In genomic region chr6:7728855-7729590, GRCh38 we compare ENCODE assay signal across 9 cellular contexts. TPM values are rescaled to one million over a fixed set of nuclear protein-coding genes. Genes with fewer than 3 reads are reported as not detected.
DNase-seq lines count a peak whose midpoint lies in the region; ATAC-seq, FAIRE-seq and TF ChIP-seq lines count a peak whose summit lies in the region.
"Had no signal": no experiment of that assay in that cellular context is flagged by ENCODE, and none has a peak within 500 bp of the region (broad histone marks: within the 10 kb centered on the region; RNA-seq: fewer than 3 reads in every experiment).

No MANE protein-coding gene starts in this region.

- no peak overlapping the region for H2AK5ac ChIP-seq in mesendoderm (ENCODE audit: low read length)

- no peak overlapping the region for H3K4me2 ChIP-seq in K562 (ENCODE audit: insufficient read depth, low read length)
- no peak overlapping the region for H3K4me2 ChIP-seq in mesendoderm (ENCODE audit: low read length)

- H2BK15ac ChIP-seq in mesendoderm (replicated peaks; ENCODE audit: low read depth): no peak overlapping the region

- in situ Hi-C loops in K562 (cut with MboI): loop anchor here (5.0 kb wide), 1 partner anchor 258 kb away; no protein-coding TSS in a partner anchor

- H2BK120ac ChIP-seq in mesendoderm (ENCODE audit: low read depth, low read length): no peak overlapping the region

- H3K4me1 ChIP-seq in K562 (replicated peaks in 1 of 2; ENCODE audit: control insufficient read depth in 2 of 2, insufficient read depth in 2 of 2, low read length in 2 of 2) (peaks cover 6 to 30% of the 10 kb centered on the region in 2 experiments; a peak in 3 of 5 replicates), mesendoderm (ENCODE audit: control insufficient read depth, low read depth, low read length) (peaks cover 5% of the 10 kb centered on the region), vagina (peaks cover 28% of the 10 kb centered on the region)
- H3K4me1 ChIP-seq: foreskin keratinocyte had no signal

- H3K79me2 ChIP-seq in K562 (ENCODE audit: control insufficient read depth, insufficient read depth, low read length) (no peaks in the 10 kb centered on the region), mesendoderm (ENCODE audit: control insufficient read depth, insufficient read depth, low read length) (no peaks in the 10 kb centered on the region)

- intact Hi-C loops in K562 (cut with micrococcal nuclease) (no loop called here), vagina (cut with DNase I) (no loop called here)

- H3K23ac ChIP-seq in mesendoderm (ENCODE audit: low read length): no peak overlapping the region

- no peak for TF ChIP-seq RAD21 in K562 (CRISPR knock-in tag; conservative IDR thresholded peaks at IDR 0.05 in 1 of 2, IDR thresholded peaks at IDR 0.05 in 1 of 2)

- H3K9me3 Mint-ChIP-seq in stimulated activated naive CD8-positive, alpha-beta T cell treated with anti-CD3 and anti-CD28 coated beads, Interleukin-15, Interleukin-2, amounts not matched to agents 100 ng/mL and 50 ng/mL, for 24 hours: no peaks in the 10 kb centered on the region

- H3K36me3 ChIP-seq in K562 (ENCODE audit: control insufficient read depth, insufficient read depth, low read length) (no peaks in the 10 kb centered on the region), mesendoderm (ENCODE audit: control insufficient read depth, insufficient read depth, low read length) (no peaks in the 10 kb centered on the region), vagina (no peaks in the 10 kb centered on the region)

- H3K9ac ChIP-seq in K562 (ENCODE audit: insufficient read depth in 1 of 2, low read depth in 2 of 2, low read length in 2 of 2) (no peak overlapping the region), mesendoderm (ENCODE audit: low read length) (no peak overlapping the region)

- CTCF ChIA-PET in K562 (lab: Yijun Ruan, JAX; ENCODE audit: low intra/inter-chr PET ratio): no interaction called here

- H3K56ac ChIP-seq in mesendoderm (ENCODE audit: low read length): no peak overlapping the region

- no peak for TF ChIP-seq EP300 in K562 (IDR thresholded peaks at IDR 0.05; ENCODE audit: low read length)

- no peak for ATAC-seq in stimulated activated naive CD8-positive, alpha-beta T cell treated with anti-CD3 and anti-CD28 coated beads, Interleukin-15, Interleukin-2, amounts not matched to agents 100 U/mL and 50 U/mL, for 24 hours
- ATAC-seq in K562 (no peak), GM19463 (IDR thresholded peaks at IDR 0.05; ENCODE audit: unreplicated experiment) (no peak)

- no peak for DNase-seq in stimulated activated naive CD8-positive, alpha-beta T cell treated with anti-CD3 and anti-CD28 coated beads, Interleukin-15, Interleukin-2, amounts not matched to agents 100 U/mL and 50 U/mL, for 24 hours
- DNase-seq in K562 (ENCODE audit: extremely low read depth in 1 of 4, low spot score in 3 of 4) (no peak), mesendoderm (peak; percentile 48), vagina (ENCODE audit: extremely low spot score in 2 of 2) (no peak), NCI-H774 (lab: John Stamatoyannopoulos, UW) (no peak), NCI-H1048 (lab: John Stamatoyannopoulos, UW) (no peak)
- DNase-seq: foreskin keratinocyte had no signal

- H2BK5ac ChIP-seq in mesendoderm (ENCODE audit: low read length): no peak overlapping the region

- no peak for FAIRE-seq in K562 (lab: Jason Lieb, UNC)

- no peak for TF ChIP-seq CTCF in K562 (IDR thresholded peaks at IDR 0.05 in 2 of 3, conservative IDR thresholded peaks at IDR 0.05 in 1 of 3; ENCODE audit: insufficient read depth in 2 of 3, low read depth in 1 of 3, low read length in 3 of 3)
- no peak for TF ChIP-seq CTCF in vagina (IDR thresholded peaks at IDR 0.05)

- peaks cover 7% of the 10 kb centered on the region; the same call in 1 of the 2 replicates for H4K20me1 ChIP-seq in K562 (replicated peaks; ENCODE audit: control insufficient read depth, insufficient read depth, low read length)

- H3K4me1 Mint-ChIP-seq in stimulated activated naive CD8-positive, alpha-beta T cell treated with anti-CD3 and anti-CD28 coated beads, Interleukin-15, Interleukin-2, amounts not matched to agents 100 ng/mL and 50 ng/mL, for 24 hours (ENCODE audit: low read depth): peaks cover 12% of the 10 kb centered on the region

- H3K27me3 ChIP-seq in K562 (ENCODE audit: control insufficient read depth in 2 of 2, insufficient read depth in 2 of 2, low read length in 2 of 2) (peaks cover 53% of the 10 kb centered on the region in 2 experiments), mesendoderm (ENCODE audit: insufficient read depth, low read length, poor library complexity) (peaks cover 32% of the 10 kb centered on the region), vagina (no peaks in the 10 kb centered on the region)

- TF ChIP-seq POLR2A in K562 (conservative IDR thresholded peaks at IDR 0.05): no peak
- no peak for TF ChIP-seq POLR2A in vagina (IDR thresholded peaks at IDR 0.05)

- H3K36me3 Mint-ChIP-seq in stimulated activated naive CD8-positive, alpha-beta T cell treated with anti-CD3 and anti-CD28 coated beads, Interleukin-15, Interleukin-2, amounts not matched to agents 100 ng/mL and 50 ng/mL, for 24 hours (ENCODE audit: low read depth): no peaks in the 10 kb centered on the region

- H3K4me3 Mint-ChIP-seq in stimulated activated naive CD8-positive, alpha-beta T cell treated with anti-CD3 and anti-CD28 coated beads, Interleukin-15, Interleukin-2, amounts not matched to agents 100 ng/mL and 50 ng/mL, for 24 hours: peak overlapping the region; percentile 66

- WGBS in K562 (ENCODE audit: insufficient coverage, low coverage, missing lambda C conversion rate): 4% methylated on average over 14 of the region's 14 CpGs
- no CpG with 5 or more reads among the region's 14 CpGs for WGBS in mesendoderm (ENCODE audit: extremely low coverage, insufficient coverage, low lambda C conversion rate)

- H3K4me3 ChIP-seq in K562 (no peak overlapping the region), mesendoderm (ENCODE audit: low read length) (no peak overlapping the region), vagina (peak overlapping the region; percentile 54)

- H3K27ac ChIP-seq in K562 (ENCODE audit: extremely low read depth, low read depth, low read length) (no peak overlapping the region), mesendoderm (ENCODE audit: low read depth, low read length) (no peak overlapping the region), vagina (no peak overlapping the region)
- H3K27ac ChIP-seq: foreskin keratinocyte had no signal

- POLR2A ChIA-PET in K562 (lab: Yijun Ruan, JAX): interaction anchor here (1.0 kb wide), 1 partner anchor 10 kb away, joined by 3 read pairs; no protein-coding TSS in a partner anchor

- no peak overlapping the region for H4K8ac ChIP-seq in mesendoderm (ENCODE audit: low read depth, low read length)

- no peak overlapping the region for H3K18ac ChIP-seq in mesendoderm (ENCODE audit: low read length)

- no peak overlapping the region for H4K5ac ChIP-seq in mesendoderm (ENCODE audit: low read length)

- H3K9me3 ChIP-seq in K562 (replicated peaks; ENCODE audit: control insufficient read depth, insufficient read depth, low read depth, low read length): no peaks in the 10 kb centered on the region
- no peaks in the 10 kb centered on the region for H3K9me3 ChIP-seq in vagina

- BruUV-seq in K562 (replicated peaks; lab: Mats Ljungman, UMichigan): no TSS peak

- no peak overlapping the region for H3K27ac Mint-ChIP-seq in stimulated activated naive CD8-positive, alpha-beta T cell treated with anti-CD3 and anti-CD28 coated beads, Interleukin-15, Interleukin-2, amounts not matched to agents 100 ng/mL and 50 ng/mL, for 24 hours

- H3K9me1 ChIP-seq in K562 (ENCODE audit: control insufficient read depth, insufficient read depth, low read length): no peaks in the 10 kb centered on the region

- no peak overlapping the region for H2AFZ ChIP-seq in K562 (ENCODE audit: low read depth, low read length)

- H3K4ac ChIP-seq in mesendoderm (ENCODE audit: low read depth, low read length): no peak overlapping the region

- H3K79me1 ChIP-seq in mesendoderm (ENCODE audit: low read length): no peaks in the 10 kb centered on the region

- H3K27me3 Mint-ChIP-seq in stimulated activated naive CD8-positive, alpha-beta T cell treated with anti-CD3 and anti-CD28 coated beads, Interleukin-15, Interleukin-2, amounts not matched to agents 100 ng/mL and 50 ng/mL, for 24 hours: peaks cover 74% of the 10 kb centered on the region

TF ChIP-seq in K562, 482 proteins besides CTCF, POLR2A, EP300 and RAD21:
- TF ChIP-seq NFYB (IDR thresholded peaks at IDR 0.05; ENCODE audit: extremely low read depth, insufficient read length): peak; percentile 56
- no peak for TF ChIP-seq PML (IDR thresholded peaks at IDR 0.05; ENCODE audit: low read length)
- no peak for TF ChIP-seq ATF1 (CRISPR knock-in tag; IDR thresholded peaks at IDR 0.05)
- no peak for TF ChIP-seq ATF1 (tag; IDR thresholded peaks at IDR 0.05)
TF ChIP-seq in K562: peak in this region for 1.

RNA-seq across cellular contexts. Expression of gene BMP6, which starts 3.1 kb away (rescaled TPM):
- total RNA-seq in K562 (2011; cell fraction: chromatin; rRNA removed; ENCODE audit: low replicate concordance): not detected in 2 replicates
- total RNA-seq in K562 (2011; cell fraction: nucleolus; rRNA removed): 0.17 TPM in 1 of 2 replicates, not detected in the other
- not detected in 2 replicates for total RNA-seq in K562 (2011; cell fraction: nucleoplasm; rRNA removed)
- not detected in 2 replicates for total RNA-seq in K562 (2014; rRNA removed)
- 0.10 TPM in 1 of 2 replicates, not detected in the other for total RNA-seq in K562 (2014; rRNA removed; fragmentation: Illumina TruSeq; extraction: Trizol)
- total RNA-seq in K562 (2015; rRNA removed; fragmentation: Illumina TruSeq; extraction: Trizol): 0.07 and 0.15 TPM in 2 replicates
- 0.07 and 0.13 TPM in 2 replicates for total RNA-seq in K562 (2021)
- polyA plus RNA-seq in K562 (2011; rRNA removed): 0.04 and 0.15 TPM in 2 replicates
- 0.06 and 0.21 TPM in 2 replicates for polyA plus RNA-seq in K562 (2011; cell fraction: cytosol; rRNA removed)
- 0.06 TPM in 1 of 2 replicates, not detected in the other for polyA plus RNA-seq in K562 (2011; cell fraction: nucleus; rRNA removed)
- polyA plus RNA-seq in K562 (2012): 0.13 and 0.26 TPM in 2 replicates
- 0.10 TPM in 2 replicates for polyA plus RNA-seq in K562 (2014; fragmentation: Illumina TruSeq; extraction: Trizol)
- under 1 TPM in 1 of 2 experiments, not detected in 1; 0.01 TPM for polyA plus RNA-seq in K562 (2014; fragmentation: Nextera tagmentation; extraction: Ambion mirVana)
- polyA plus RNA-seq in K562 (2014; rRNA removed): 0.05 and 0.22 TPM in 2 replicates
- polyA minus RNA-seq in K562 (2011; rRNA and poly(A)+ RNA removed): 0.07 and 0.36 TPM in 2 replicates
- polyA minus RNA-seq in K562 (2011; cell fraction: cytosol; rRNA and poly(A)+ RNA removed): 1.1 TPM in 1 of 2 replicates, not detected in the other
- 0.13 and 0.22 TPM in 2 replicates for polyA minus RNA-seq in K562 (2011; cell fraction: nucleus; rRNA and poly(A)+ RNA removed)
- polyA plus RNA-seq in mesendoderm (2013, experiment 1 of 2): 0.18 TPM
- 0.15 TPM for polyA plus RNA-seq in mesendoderm (2013, experiment 2 of 2)
- total RNA-seq in vagina: 3.2 TPM

Comparison
In these comparisons a context has a peak if more than half of its experiments do, and no peak if none do; other contexts are left out.
1. H3K4me3 ChIP-seq: peak in vagina (2 of 2); none in K562 (single experiment) and mesendoderm (single experiment).